Comparison of ENCODE assay signal across 17 cellular contexts in the genomic region with DNA sequence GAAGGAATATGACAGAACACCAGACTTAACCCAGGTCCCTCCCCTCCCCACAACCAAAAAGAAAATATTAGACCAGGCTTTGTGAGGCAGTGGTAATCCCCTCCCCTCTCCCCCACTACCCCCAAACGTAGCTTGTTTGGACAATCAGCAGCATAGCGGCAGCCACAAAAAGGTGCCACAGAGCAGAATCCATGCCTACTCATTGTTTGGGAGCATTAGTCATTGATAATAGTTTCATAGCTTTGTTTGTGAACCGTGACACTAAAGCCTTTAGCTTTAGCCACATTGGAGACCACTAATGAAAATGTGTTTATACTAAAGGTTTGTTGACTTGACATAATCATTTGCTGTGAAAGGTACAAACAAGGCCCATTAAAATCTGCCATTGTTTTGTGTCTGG.
"Had no signal": no experiment of that assay in that cellular context is flagged by ENCODE, and none has a peak within 500 bp of the region (broad histone marks: within the 10 kb centered on the region; RNA-seq: fewer than 3 reads in every experiment).

No MANE protein-coding gene starts in this region.

- H3K27me3 Mint-ChIP-seq: activated CD4-positive, alpha-beta T cell treated with anti-CD3 and anti-CD28 coated beads, Interleukin-2, amount 10 ng/mL, durations not matched to agents 7 days and 5 days; stimulated activated naive B cell treated with anti-CD40 and anti-IgM and Interleukin-4, amounts not matched to agents 10 μg/mL and 1 μg/mL and 100 μg/mL, for 72 hours had no signal

- ATAC-seq: esophagus mucosa; natural killer cell; stimulated activated naive B cell treated with anti-CD40 and anti-IgM and Interleukin-4, amounts not matched to agents 10 μg/mL and 1 μg/mL and 100 μg/mL, for 72 hours had no signal

- H3K9me3 Mint-ChIP-seq: activated CD4-positive, alpha-beta T cell treated with anti-CD3 and anti-CD28 coated beads, Interleukin-2, amount 10 ng/mL, durations not matched to agents 7 days and 5 days; natural killer cell; stimulated activated naive B cell treated with anti-CD40 and anti-IgM and Interleukin-4, amounts not matched to agents 10 μg/mL and 1 μg/mL and 100 μg/mL, for 72 hours; T-helper 2 cell treated with Interferon-gamma antibody and Interleukin-4, amounts not matched to agents 5 μg/mL and 100 μg/mL, for 36 hours had no signal

- H3K4me3 ChIP-seq: breast epithelium, dorsolateral prefrontal cortex, hepatocyte, left ventricle myocardium inferior, thyroid gland, uterus had no signal

- H3K27ac ChIP-seq: breast epithelium, dorsolateral prefrontal cortex, hepatocyte, left ventricle myocardium inferior, thyroid gland, uterus had no signal

- H3K36me3 ChIP-seq: breast epithelium, left ventricle myocardium inferior, thyroid gland, uterus had no signal

- H3K4me3 Mint-ChIP-seq: activated CD4-positive, alpha-beta T cell treated with anti-CD3 and anti-CD28 coated beads, Interleukin-2, amount 10 ng/mL, durations not matched to agents 7 days and 5 days; natural killer cell; stimulated activated naive B cell treated with anti-CD40 and anti-IgM and Interleukin-4, amounts not matched to agents 10 μg/mL and 1 μg/mL and 100 μg/mL, for 72 hours; T-helper 2 cell treated with Interferon-gamma antibody and Interleukin-4, amounts not matched to agents 5 μg/mL and 100 μg/mL, for 36 hours had no signal

- H3K27ac Mint-ChIP-seq: activated CD4-positive, alpha-beta T cell treated with anti-CD3 and anti-CD28 coated beads, Interleukin-2, amount 10 ng/mL, durations not matched to agents 7 days and 5 days; natural killer cell; stimulated activated naive B cell treated with anti-CD40 and anti-IgM and Interleukin-4, amounts not matched to agents 10 μg/mL and 1 μg/mL and 100 μg/mL, for 72 hours; T-helper 2 cell treated with Interferon-gamma antibody and Interleukin-4, amounts not matched to agents 5 μg/mL and 100 μg/mL, for 36 hours had no signal

- DNase-seq: activated CD4-positive, alpha-beta T cell treated with anti-CD3 and anti-CD28 coated beads, Interleukin-2, amount 10 ng/mL, durations not matched to agents 7 days and 5 days; activated CD8-positive, alpha-beta memory T cell treated with anti-CD3 and anti-CD28 coated beads, Interleukin-2, amount 50 U/mL, for 48 hours; anterior cingulate cortex; dorsolateral prefrontal cortex; islet precursor cell; left ventricle myocardium inferior; mesendoderm; natural killer cell; retina; stimulated activated CD4-positive, alpha-beta T cell treated with anti-CD3 and anti-CD28 coated beads, Interleukin-2, amount 100 ng/mL, for 48 hours; stimulated activated naive B cell treated with anti-CD40 and anti-IgM and Interleukin-4, amounts not matched to agents 10 μg/mL and 1 μg/mL and 100 μg/mL, for 72 hours; thyroid gland; uterus had no signal

- H3K4me1 ChIP-seq: breast epithelium, left ventricle myocardium inferior, thyroid gland, uterus had no signal

- H3K9me3 ChIP-seq: breast epithelium, left ventricle myocardium inferior, thyroid gland, uterus had no signal

- H3K27me3 ChIP-seq: breast epithelium, dorsolateral prefrontal cortex, hepatocyte, thyroid gland, uterus had no signal

- H3K36me3 Mint-ChIP-seq: natural killer cell had no signal
